ENCODE assay signal across 8 cellular contexts in genomic region chr11:109984634-109985289, GRCh38.
A peak's percentile ranks its signal among the peaks of the same experiment; 100 is the strongest.
DNase-seq lines count a peak whose midpoint lies in the region; ATAC-seq and TF ChIP-seq lines count a peak whose summit lies in the region.

No MANE protein-coding gene starts in this region.

- ATAC-seq in GM18511 (IDR thresholded peaks at IDR 0.05; ENCODE audit: unreplicated experiment) (peak; percentile 98), GM21619 (IDR thresholded peaks at IDR 0.05; ENCODE audit: unreplicated experiment) (peak; percentile 98), HG03565 (IDR thresholded peaks at IDR 0.05; ENCODE audit: unreplicated experiment) (peak; percentile 97), gastroesophageal sphincter (peak; percentile 28)

- no peak for TF ChIP-seq POLR2A in gastroesophageal sphincter (IDR thresholded peaks at IDR 0.05)

- no peaks in the 10 kb centered on the region for H3K36me3 ChIP-seq in gastroesophageal sphincter

- no peak overlapping the region for H3K4me3 ChIP-seq in gastroesophageal sphincter

- H3K27me3 ChIP-seq in gastroesophageal sphincter, result no peaks in the 10 kb centered on the region

- H3K4me1 ChIP-seq in gastroesophageal sphincter, result no peaks in the 10 kb centered on the region

- TF ChIP-seq EP300 in gastroesophageal sphincter (IDR thresholded peaks at IDR 0.05), result no peak

- no peaks in the 10 kb centered on the region for H3K9me3 ChIP-seq in gastroesophageal sphincter

- TF ChIP-seq CTCF in gastroesophageal sphincter (IDR thresholded peaks at IDR 0.05), result no peak

- no peak overlapping the region for H3K27ac ChIP-seq in gastroesophageal sphincter

- WGBS in gastroesophageal sphincter (ENCODE audit: low coverage in 1 of 2), 2 donors, result 67 to 77% methylated on average over 6 of the region's 6 CpGs

- DNase-seq in NCI-H510A (lab: John Stamatoyannopoulos, UW) (no peak), GM19240 (ENCODE audit: insufficient read length, low spot score) (no peak), NCI-H1048 (lab: John Stamatoyannopoulos, UW) (no peak), kidney glomerular epithelial cell (lab: John Stamatoyannopoulos, UW) (no peak)

Comparison
In these comparisons a context has a peak if more than half of its experiments do, and no peak if none do; other contexts are left out.
1. ATAC-seq: peak in every context shown above with its lines; median percentile 98 in GM18511; 98 in GM21619; 97 in HG03565; 28 in gastroesophageal sphincter.